22 cellular contexts compared by ENCODE assay signal in the genomic region with DNA sequence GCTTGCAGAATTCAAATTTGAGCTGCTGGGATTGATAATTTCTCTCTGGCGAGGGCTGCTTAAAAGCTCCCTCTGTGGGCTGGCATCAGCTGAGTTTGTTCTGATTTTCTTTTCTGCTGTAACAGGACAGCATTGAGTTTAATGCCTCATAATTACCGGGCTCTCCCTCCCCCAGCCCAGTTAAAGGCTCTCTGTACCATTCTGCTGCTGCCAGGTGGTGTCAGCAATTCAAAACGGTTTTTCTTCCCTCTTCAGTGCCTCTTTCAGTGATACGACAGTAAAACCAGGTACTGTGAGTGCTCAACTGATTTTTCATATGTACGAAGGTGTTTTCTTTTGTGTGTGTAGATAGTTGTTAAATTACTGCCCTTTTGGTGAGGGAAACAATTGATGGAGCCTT.
"Had no signal": no experiment of that assay in that cellular context is flagged by ENCODE, and none has a peak within 500 bp of the region (broad histone marks: within the 10 kb centered on the region; RNA-seq: fewer than 3 reads in every experiment).

No MANE protein-coding gene starts in this region.

- H3K27ac Mint-ChIP-seq: activated CD4-positive, alpha-beta memory T cell treated with anti-CD3 and anti-CD28 coated beads, Interleukin-2, amount 10 ng/mL, durations not matched to agents 7 days and 5 days; activated naive CD8-positive, alpha-beta T cell treated with anti-CD3 and anti-CD28 coated beads, Interleukin-2, amount 10 ng/mL, durations not matched to agents 7 days and 5 days; activated T-helper 17 cell treated with anti-CD3 and anti-CD28 coated beads, Interleukin-2, amount 50 U/mL, for 72 hours; effector memory CD8-positive, alpha-beta T cell; naive thymus-derived CD4-positive, alpha-beta T cell; stimulated activated naive CD8-positive, alpha-beta T cell treated with anti-CD3 and anti-CD28 coated beads, Interleukin-15, Interleukin-2, amounts not matched to agents 100 ng/mL and 50 ng/mL, for 24 hours had no signal

- H3K27ac ChIP-seq: esophagus squamous epithelium, neutrophil, pancreas, right lobe of liver, suprapubic skin, transverse colon had no signal

- H3K27me3 ChIP-seq: esophagus squamous epithelium, neutrophil, pancreas, suprapubic skin, transverse colon had no signal

- H3K4me3 ChIP-seq: esophagus squamous epithelium, pancreas, right lobe of liver, suprapubic skin, transverse colon had no signal

- H3K9me3 ChIP-seq: esophagus squamous epithelium, pancreas, right lobe of liver, transverse colon had no signal

- H3K36me3 Mint-ChIP-seq: activated naive CD8-positive, alpha-beta T cell treated with anti-CD3 and anti-CD28 coated beads, Interleukin-2, amount 10 ng/mL, durations not matched to agents 7 days and 5 days; naive thymus-derived CD4-positive, alpha-beta T cell had no signal

- H3K36me3 ChIP-seq: esophagus squamous epithelium, neutrophil, pancreas, right lobe of liver, suprapubic skin, transverse colon had no signal

- H3K27me3 Mint-ChIP-seq: activated CD4-positive, alpha-beta memory T cell treated with anti-CD3 and anti-CD28 coated beads, Interleukin-2, amount 10 ng/mL, durations not matched to agents 7 days and 5 days; activated naive CD8-positive, alpha-beta T cell treated with anti-CD3 and anti-CD28 coated beads, Interleukin-2, amount 10 ng/mL, durations not matched to agents 7 days and 5 days; activated T-helper 17 cell treated with anti-CD3 and anti-CD28 coated beads, Interleukin-2, amount 50 U/mL, for 72 hours; effector memory CD8-positive, alpha-beta T cell; naive thymus-derived CD4-positive, alpha-beta T cell; stimulated activated naive CD8-positive, alpha-beta T cell treated with anti-CD3 and anti-CD28 coated beads, Interleukin-15, Interleukin-2, amounts not matched to agents 100 ng/mL and 50 ng/mL, for 24 hours had no signal

- H3K4me3 Mint-ChIP-seq: activated CD4-positive, alpha-beta memory T cell treated with anti-CD3 and anti-CD28 coated beads, Interleukin-2, amount 10 ng/mL, durations not matched to agents 7 days and 5 days; activated naive CD8-positive, alpha-beta T cell treated with anti-CD3 and anti-CD28 coated beads, Interleukin-2, amount 10 ng/mL, durations not matched to agents 7 days and 5 days; activated T-helper 17 cell treated with anti-CD3 and anti-CD28 coated beads, Interleukin-2, amount 50 U/mL, for 72 hours; effector memory CD8-positive, alpha-beta T cell; naive thymus-derived CD4-positive, alpha-beta T cell; stimulated activated naive CD8-positive, alpha-beta T cell treated with anti-CD3 and anti-CD28 coated beads, Interleukin-15, Interleukin-2, amounts not matched to agents 100 ng/mL and 50 ng/mL, for 24 hours had no signal

- DNase-seq: activated CD4-positive, alpha-beta memory T cell treated with anti-CD3 and anti-CD28 coated beads, Interleukin-2, amount 10 ng/mL, durations not matched to agents 7 days and 5 days; activated CD4-positive, alpha-beta T cell treated with anti-CD3 and anti-CD28 coated beads for 48 hours; activated CD4-positive, CD25-positive, alpha-beta regulatory T cell; activated naive CD4-positive, alpha-beta T cell treated with Interleukin-2 at 50 U/mL for 16 hours; activated naive CD8-positive, alpha-beta T cell treated with anti-CD3 and anti-CD28 coated beads, Interleukin-2, amount 10 ng/mL, durations not matched to agents 7 days and 5 days; activated T-cell treated with anti-CD3 and anti-CD28 coated beads, Interleukin-2, amount 50 U/mL, for 1 hour; amygdala; caudate nucleus; effector memory CD8-positive, alpha-beta T cell; esophagus squamous epithelium; mesenchymal stem cell; naive thymus-derived CD4-positive, alpha-beta T cell; pancreas; right lobe of liver; small intestine; stimulated activated CD4-positive, alpha-beta T cell treated with anti-CD3 and anti-CD28 coated beads, Interleukin-15, amount 100 ng/mL, for 24 hours; stimulated activated CD4-positive, alpha-beta T cell treated with anti-CD3 and anti-CD28 coated beads, Interleukin-2, amount 100 ng/mL, for 48 hours; transverse colon had no signal

- H3K4me1 ChIP-seq: esophagus squamous epithelium, pancreas, right lobe of liver, suprapubic skin, transverse colon had no signal

- H3K4me1 Mint-ChIP-seq: activated CD4-positive, alpha-beta memory T cell treated with anti-CD3 and anti-CD28 coated beads, Interleukin-2, amount 10 ng/mL, durations not matched to agents 7 days and 5 days; activated naive CD8-positive, alpha-beta T cell treated with anti-CD3 and anti-CD28 coated beads, Interleukin-2, amount 10 ng/mL, durations not matched to agents 7 days and 5 days; activated T-helper 17 cell treated with anti-CD3 and anti-CD28 coated beads, Interleukin-2, amount 50 U/mL, for 72 hours; naive thymus-derived CD4-positive, alpha-beta T cell had no signal
